Comparison of ENCODE assay signal across 10 cellular contexts in the genomic region with DNA sequence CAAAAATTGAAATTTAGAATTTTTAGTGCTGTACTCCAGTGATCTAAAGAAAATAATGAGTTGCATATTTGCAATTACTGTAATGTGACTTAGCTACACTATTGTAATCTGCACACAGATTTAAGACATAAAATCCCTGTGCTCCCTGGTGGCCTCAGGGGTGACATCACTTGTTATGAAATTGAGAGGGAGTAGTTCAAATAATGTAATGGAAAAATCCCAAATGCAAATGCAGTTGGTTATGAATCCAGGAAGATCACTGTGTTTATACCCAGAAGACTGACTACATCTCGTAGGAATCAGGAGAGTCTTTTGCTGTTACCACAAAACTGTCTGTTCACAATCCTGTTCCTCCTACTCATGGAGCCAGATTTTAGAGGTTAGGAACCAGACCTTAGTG.
DNase-seq lines count a peak whose midpoint lies in the region; ATAC-seq and TF ChIP-seq lines count a peak whose summit lies in the region.
"Had no signal": no experiment of that assay in that cellular context is flagged by ENCODE, and none has a peak within 500 bp of the region (broad histone marks: within the 10 kb centered on the region; RNA-seq: fewer than 3 reads in every experiment).

No MANE protein-coding gene starts in this region.

- no peaks in the 10 kb centered on the region for H3K27me3 ChIP-seq in GM23338 (ENCODE audit: insufficient read depth)
- no peaks in the 10 kb centered on the region for H3K27me3 ChIP-seq in ascending aorta
- H3K27me3 ChIP-seq in left ventricle myocardium inferior (ENCODE audit: low read depth): no peaks in the 10 kb centered on the region
- no peaks in the 10 kb centered on the region for H3K27me3 ChIP-seq in stomach smooth muscle (ENCODE audit: control insufficient read depth in 1 of 2, insufficient read depth in 2 of 2, low read length in 2 of 2)

- H3K9me3 ChIP-seq in ascending aorta (no peaks in the 10 kb centered on the region), left ventricle myocardium inferior (replicated peaks) (no peaks in the 10 kb centered on the region), stomach smooth muscle (ENCODE audit: control insufficient read depth in 2 of 2, low read length in 2 of 2) (peaks cover 0 to 1% of the 10 kb centered on the region in 2 donors)

- H3K27ac ChIP-seq in GM23338 (ENCODE audit: low read depth): peak overlapping the region; percentile 85
- peak overlapping the region; percentile 32 to 49 for H3K27ac ChIP-seq in ascending aorta
- H3K27ac ChIP-seq in left ventricle myocardium inferior (replicated peaks): peak overlapping the region; percentile 68
- peak overlapping the region; percentile 53 for H3K27ac ChIP-seq in stomach smooth muscle (ENCODE audit: low read length)

- no peak overlapping the region for H2AFZ ChIP-seq in GM23338

- no peak overlapping the region for H3K4me3 Mint-ChIP-seq in GM23338
- H3K4me3 Mint-ChIP-seq in mesothelial cell of epicardium: no peak overlapping the region
- H3K4me3 Mint-ChIP-seq: activated naive CD8-positive, alpha-beta T cell had no signal

- H3K9ac ChIP-seq in stomach smooth muscle (ENCODE audit: low read length in 2 of 2): no peak overlapping the region

- H3K27me3 Mint-ChIP-seq in GM23338 (ENCODE audit: insufficient read depth, low read depth, poor library complexity) (peaks cover 2% of the 10 kb centered on the region), mesothelial cell of epicardium (ENCODE audit: low read depth) (peaks cover 19% of the 10 kb centered on the region)
- H3K27me3 Mint-ChIP-seq: activated naive CD8-positive, alpha-beta T cell had no signal

- H3F3A ChIP-seq in GM23338 (replicated peaks; ENCODE audit: low read depth): no peaks in the 10 kb centered on the region; the same call in 1 of the 2 replicates

- H3K4me1 ChIP-seq in GM23338 (ENCODE audit: insufficient read depth): peaks cover 13% of the 10 kb centered on the region
- no peaks in the 10 kb centered on the region for H3K4me1 ChIP-seq in ascending aorta
- no peaks in the 10 kb centered on the region for H3K4me1 ChIP-seq in left ventricle myocardium inferior
- H3K4me1 ChIP-seq in stomach smooth muscle (ENCODE audit: control insufficient read depth, insufficient read depth, low read length): no peaks in the 10 kb centered on the region

- DNase-seq in GM23338 (ENCODE audit: low spot score): no peak
- peak in 1 of 2 donors; percentile 66 for DNase-seq in ascending aorta (ENCODE audit: low spot score in 2 of 2)
- DNase-seq in left ventricle myocardium inferior: peak; percentile 41
- DNase-seq in stimulated activated naive CD4-positive, alpha-beta T cell treated with Interleukin-2 at 50 U/mL for 16 hours (lab: John Stamatoyannopoulos, UW): no peak
- DNase-seq in mesothelial cell of epicardium (ENCODE audit: low spot score in 2 of 2, unreplicated experiment in 2 of 2): no peak
- DNase-seq: NCI-H446 had no signal

- H4K20me1 ChIP-seq in GM23338 (replicated peaks; ENCODE audit: insufficient read depth): no peaks in the 10 kb centered on the region

- peaks cover 39% of the 10 kb centered on the region for H3K36me3 Mint-ChIP-seq in GM23338 (ENCODE audit: low read depth)
- H3K36me3 Mint-ChIP-seq in mesothelial cell of epicardium: no peaks in the 10 kb centered on the region
- H3K36me3 Mint-ChIP-seq: activated naive CD8-positive, alpha-beta T cell had no signal

- H3K4me1 Mint-ChIP-seq in GM23338: peaks cover 35% of the 10 kb centered on the region
- H3K4me1 Mint-ChIP-seq in mesothelial cell of epicardium: peaks cover 12% of the 10 kb centered on the region

- H3K9me3 Mint-ChIP-seq in GM23338 (peaks cover 39% of the 10 kb centered on the region), mesothelial cell of epicardium (peaks cover 9% of the 10 kb centered on the region)

- H3K36me3 ChIP-seq in GM23338 (ENCODE audit: insufficient read depth) (no peaks in the 10 kb centered on the region), ascending aorta (no peaks in the 10 kb centered on the region), left ventricle myocardium inferior (no peaks in the 10 kb centered on the region), stomach smooth muscle (ENCODE audit: control insufficient read depth in 2 of 2, insufficient read depth in 2 of 2, low read length in 2 of 2) (no peaks in the 10 kb centered on the region)

- H3K4me3 ChIP-seq in GM23338 (no peak overlapping the region), ascending aorta (no peak overlapping the region), left ventricle myocardium inferior (no peak overlapping the region), stomach smooth muscle (ENCODE audit: low read length in 2 of 2) (no peak overlapping the region)

- H3K27ac Mint-ChIP-seq in GM23338 (no peak overlapping the region), mesothelial cell of epicardium (no peak overlapping the region)
- H3K27ac Mint-ChIP-seq: activated naive CD8-positive, alpha-beta T cell had no signal

- no peak for TF ChIP-seq CTCF in GM23338 (conservative IDR thresholded peaks at IDR 0.05; ENCODE audit: low read depth in 2 of 2)
- no peak for TF ChIP-seq CTCF in ascending aorta (IDR thresholded peaks at IDR 0.05)
- no peak for TF ChIP-seq CTCF in left ventricle myocardium inferior (IDR thresholded peaks at IDR 0.05; ENCODE audit: borderline replicate concordance)
- no peak for TF ChIP-seq CTCF in mesothelial cell of epicardium (IDR thresholded peaks at IDR 0.05; ENCODE audit: unreplicated experiment)

- H3K79me2 ChIP-seq in GM23338 (replicated peaks; ENCODE audit: insufficient read depth): no peaks in the 10 kb centered on the region

- H3K9me2 ChIP-seq in GM23338 (ENCODE audit: insufficient read depth): peaks cover 18% of the 10 kb centered on the region

- ATAC-seq in GM23338: no peak
- no peak for ATAC-seq in GM21381 (IDR thresholded peaks at IDR 0.05; ENCODE audit: unreplicated experiment)
- ATAC-seq in GM18861 (IDR thresholded peaks at IDR 0.05; ENCODE audit: unreplicated experiment): no peak

- intact Hi-C loops in ascending aorta (cut with DNase I) (no loop called here), left ventricle myocardium inferior (cut with micrococcal nuclease) (no loop called here)

- H3K4me2 ChIP-seq in GM23338: no peak overlapping the region

TF ChIP-seq in GM23338, 12 proteins besides CTCF, POLR2A, EP300 and RAD21:
- TF ChIP-seq EZH2phosphoT487 (IDR thresholded peaks at IDR 0.05; ENCODE audit: unreplicated experiment): no peak
- TF ChIP-seq CREB1 (CRISPR knock-in tag; IDR thresholded peaks at IDR 0.05; ENCODE audit: low read depth): no peak
- no peak for TF ChIP-seq ZNF331 (CRISPR knock-in tag; IDR thresholded peaks at IDR 0.05; ENCODE audit: low read depth)
- TF ChIP-seq, protein P1, sequence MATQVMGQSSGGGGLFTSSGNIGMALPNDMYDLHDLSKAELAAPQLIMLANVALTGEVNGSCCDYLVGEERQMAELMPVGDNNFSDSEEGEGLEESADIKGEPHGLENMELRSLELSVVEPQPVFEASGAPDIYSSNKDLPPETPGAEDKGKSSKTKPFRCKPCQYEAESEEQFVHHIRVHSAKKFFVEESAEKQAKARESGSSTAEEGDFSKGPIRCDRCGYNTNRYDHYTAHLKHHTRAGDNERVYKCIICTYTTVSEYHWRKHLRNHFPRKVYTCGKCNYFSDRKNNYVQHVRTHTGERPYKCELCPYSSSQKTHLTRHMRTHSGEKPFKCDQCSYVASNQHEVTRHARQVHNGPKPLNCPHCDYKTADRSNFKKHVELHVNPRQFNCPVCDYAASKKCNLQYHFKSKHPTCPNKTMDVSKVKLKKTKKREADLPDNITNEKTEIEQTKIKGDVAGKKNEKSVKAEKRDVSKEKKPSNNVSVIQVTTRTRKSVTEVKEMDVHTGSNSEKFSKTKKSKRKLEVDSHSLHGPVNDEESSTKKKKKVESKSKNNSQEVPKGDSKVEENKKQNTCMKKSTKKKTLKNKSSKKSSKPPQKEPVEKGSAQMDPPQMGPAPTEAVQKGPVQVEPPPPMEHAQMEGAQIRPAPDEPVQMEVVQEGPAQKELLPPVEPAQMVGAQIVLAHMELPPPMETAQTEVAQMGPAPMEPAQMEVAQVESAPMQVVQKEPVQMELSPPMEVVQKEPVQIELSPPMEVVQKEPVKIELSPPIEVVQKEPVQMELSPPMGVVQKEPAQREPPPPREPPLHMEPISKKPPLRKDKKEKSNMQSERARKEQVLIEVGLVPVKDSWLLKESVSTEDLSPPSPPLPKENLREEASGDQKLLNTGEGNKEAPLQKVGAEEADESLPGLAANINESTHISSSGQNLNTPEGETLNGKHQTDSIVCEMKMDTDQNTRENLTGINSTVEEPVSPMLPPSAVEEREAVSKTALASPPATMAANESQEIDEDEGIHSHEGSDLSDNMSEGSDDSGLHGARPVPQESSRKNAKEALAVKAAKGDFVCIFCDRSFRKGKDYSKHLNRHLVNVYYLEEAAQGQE (IDR thresholded peaks at IDR 0.05; ENCODE audit: unreplicated experiment): no peak
- TF ChIP-seq, protein P2, sequence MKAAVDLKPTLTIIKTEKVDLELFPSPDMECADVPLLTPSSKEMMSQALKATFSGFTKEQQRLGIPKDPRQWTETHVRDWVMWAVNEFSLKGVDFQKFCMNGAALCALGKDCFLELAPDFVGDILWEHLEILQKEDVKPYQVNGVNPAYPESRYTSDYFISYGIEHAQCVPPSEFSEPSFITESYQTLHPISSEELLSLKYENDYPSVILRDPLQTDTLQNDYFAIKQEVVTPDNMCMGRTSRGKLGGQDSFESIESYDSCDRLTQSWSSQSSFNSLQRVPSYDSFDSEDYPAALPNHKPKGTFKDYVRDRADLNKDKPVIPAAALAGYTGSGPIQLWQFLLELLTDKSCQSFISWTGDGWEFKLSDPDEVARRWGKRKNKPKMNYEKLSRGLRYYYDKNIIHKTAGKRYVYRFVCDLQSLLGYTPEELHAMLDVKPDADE (IDR thresholded peaks at IDR 0.05): no peak
- TF ChIP-seq NANOG (IDR thresholded peaks at IDR 0.05; ENCODE audit: borderline replicate concordance): no peak
